Comparison of ENCODE assay signal across 8 cellular contexts in the genomic region with DNA sequence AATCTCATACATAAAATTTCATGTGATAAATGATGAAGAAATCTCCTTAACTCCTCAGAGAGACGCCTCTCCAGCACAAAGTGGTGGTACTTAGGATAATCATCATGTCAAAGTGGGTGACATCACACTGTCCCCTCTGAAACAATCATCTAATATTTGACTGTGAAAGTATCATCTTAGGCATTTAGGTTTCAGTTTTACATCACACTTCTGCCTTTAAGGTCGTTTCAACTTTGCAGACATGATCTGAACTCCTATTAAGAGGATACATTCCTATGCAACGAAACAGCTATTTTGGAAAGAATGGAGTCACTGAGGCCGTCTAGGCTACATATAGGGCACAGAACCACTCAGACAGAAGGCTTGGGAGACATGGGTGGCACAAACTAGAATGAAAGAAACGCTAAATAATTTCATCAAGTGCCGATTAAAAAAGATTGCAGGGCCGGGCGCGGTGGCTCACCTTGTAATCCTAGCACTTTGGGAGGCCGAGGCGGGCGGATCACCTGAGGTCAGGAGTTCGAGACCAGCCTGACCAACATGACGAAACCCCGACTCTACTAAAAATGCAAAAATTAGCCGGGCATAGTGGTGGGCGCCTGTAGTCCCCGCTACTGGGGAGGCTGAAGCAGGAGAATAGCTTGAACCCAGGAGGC. TPM values are rescaled to one million over a fixed set of nuclear protein-coding genes. Genes with fewer than 3 reads are reported as not detected.
A peak's percentile ranks its signal among the peaks of the same experiment; 100 is the strongest.
DNase-seq lines count a peak whose midpoint lies in the region; ATAC-seq and TF ChIP-seq lines count a peak whose summit lies in the region.

No MANE protein-coding gene starts in this region.

- DNase-seq in GM12864 (ENCODE audit: low read depth): no peak
- no peak for DNase-seq in Karpas-422
- no peak for DNase-seq in effector memory CD8-positive, alpha-beta T cell
- DNase-seq in HUDEP-2 (lab: John Stamatoyannopoulos, UW; ENCODE audit: unreplicated experiment in 76 of 76): no peak
- DNase-seq in NCI-H82 treated with DMSO at 0.1 percent for 48 hours (lab: John Stamatoyannopoulos, UW; ENCODE audit: unreplicated experiment): no peak
- DNase-seq in middle frontal gyrus (ENCODE audit: extremely low spot score, low spot score): no peak

- peak; percentile 37 for ATAC-seq in GM21447 (IDR thresholded peaks at IDR 0.05; ENCODE audit: unreplicated experiment)
- ATAC-seq in effector memory CD8-positive, alpha-beta T cell (replicated peaks): peak; percentile 28

- no peaks in the 10 kb centered on the region for H3K36me3 ChIP-seq in Karpas-422 (ENCODE audit: insufficient read depth, low read length)

- H3K4me2 ChIP-seq in Karpas-422 (ENCODE audit: low read depth, low read length, poor library complexity, severe bottlenecking): peak overlapping the region; percentile 99

- H3K27me3 Mint-ChIP-seq in effector memory CD8-positive, alpha-beta T cell: no peaks in the 10 kb centered on the region
- no peaks in the 10 kb centered on the region for H3K27me3 Mint-ChIP-seq in stimulated activated naive CD8-positive, alpha-beta T cell treated with anti-CD3 and anti-CD28 coated beads, Interleukin-15, Interleukin-2, amounts not matched to agents 100 ng/mL and 50 ng/mL, for 24 hours

- no peak overlapping the region for H3K27ac ChIP-seq in Karpas-422 (ENCODE audit: low read length)

- no peak overlapping the region for H2AFZ ChIP-seq in Karpas-422 (ENCODE audit: low read length)

- H4K20me1 ChIP-seq in Karpas-422 (ENCODE audit: insufficient read depth, low read depth, low read length): peaks cover 38% of the 10 kb centered on the region

- H3K9ac ChIP-seq in Karpas-422 (ENCODE audit: low read length): no peak overlapping the region

- no peaks in the 10 kb centered on the region for H3K9me2 ChIP-seq in Karpas-422 (replicated peaks; ENCODE audit: insufficient read depth, low read length)

- peak overlapping the region; percentile 91 to 93 for H3K27ac Mint-ChIP-seq in effector memory CD8-positive, alpha-beta T cell
- peak overlapping the region; percentile 95 for H3K27ac Mint-ChIP-seq in stimulated activated naive CD8-positive, alpha-beta T cell treated with anti-CD3 and anti-CD28 coated beads, Interleukin-15, Interleukin-2, amounts not matched to agents 100 ng/mL and 50 ng/mL, for 24 hours

- H3K9me3 ChIP-seq in Karpas-422 (ENCODE audit: low read length): no peaks in the 10 kb centered on the region

- peak overlapping the region; percentile 83 to 93 for H3K4me3 Mint-ChIP-seq in effector memory CD8-positive, alpha-beta T cell
- H3K4me3 Mint-ChIP-seq in stimulated activated naive CD8-positive, alpha-beta T cell treated with anti-CD3 and anti-CD28 coated beads, Interleukin-15, Interleukin-2, amounts not matched to agents 100 ng/mL and 50 ng/mL, for 24 hours: peak overlapping the region; percentile 81

- H3K4me1 Mint-ChIP-seq in effector memory CD8-positive, alpha-beta T cell (ENCODE audit: low read depth in 2 of 2): peaks cover 66 to 77% of the 10 kb centered on the region in 2 donors
- H3K4me1 Mint-ChIP-seq in stimulated activated naive CD8-positive, alpha-beta T cell treated with anti-CD3 and anti-CD28 coated beads, Interleukin-15, Interleukin-2, amounts not matched to agents 100 ng/mL and 50 ng/mL, for 24 hours (ENCODE audit: low read depth): peaks cover 79% of the 10 kb centered on the region

- H3K27me3 ChIP-seq in Karpas-422 (ENCODE audit: low read length): peaks cover 11% of the 10 kb centered on the region

- H3K4me1 ChIP-seq in Karpas-422 (ENCODE audit: low read length): peaks cover 41% of the 10 kb centered on the region

- H3K36me3 Mint-ChIP-seq in effector memory CD8-positive, alpha-beta T cell (ENCODE audit: insufficient read depth): peaks cover 17% of the 10 kb centered on the region
- peaks cover 14% of the 10 kb centered on the region for H3K36me3 Mint-ChIP-seq in stimulated activated naive CD8-positive, alpha-beta T cell treated with anti-CD3 and anti-CD28 coated beads, Interleukin-15, Interleukin-2, amounts not matched to agents 100 ng/mL and 50 ng/mL, for 24 hours (ENCODE audit: low read depth)

- peak overlapping the region; percentile 95 for H3K4me3 ChIP-seq in GM12864 (ENCODE audit: low read depth, low read length)
- no peak overlapping the region for H3K4me3 ChIP-seq in Karpas-422 (ENCODE audit: low read length)

- no peaks in the 10 kb centered on the region for H3K79me2 ChIP-seq in Karpas-422 (ENCODE audit: low read length)

- no peak for TF ChIP-seq CTCF in GM12864 (IDR thresholded peaks at IDR 0.05; ENCODE audit: low read depth, low read length, missing control alignments)

- H3K9me3 Mint-ChIP-seq in effector memory CD8-positive, alpha-beta T cell: no peaks in the 10 kb centered on the region
- no peaks in the 10 kb centered on the region for H3K9me3 Mint-ChIP-seq in stimulated activated naive CD8-positive, alpha-beta T cell treated with anti-CD3 and anti-CD28 coated beads, Interleukin-15, Interleukin-2, amounts not matched to agents 100 ng/mL and 50 ng/mL, for 24 hours

RNA-seq across cellular contexts. Expression of a gene that starts 2.0 kb away (rescaled TPM):
- total RNA-seq in Karpas-422 (2014; rRNA removed; shearing (Covaris generic); ENCODE audit: low replicate concordance): 14.7 and 21.6 TPM in 2 replicates
